Comparison of ENCODE assay signal across 1 cellular context in genomic region chr11:116772443-116773202, GRCh38.
TF ChIP-seq lines count a peak whose summit lies in the region.

Gene BUD13 (minus strand): TSS chr11:116772987. CDS start chr11:116772964, 23 bp downstream.

TF ChIP-seq in HepG2, 621 proteins besides CTCF, POLR2A, EP300 and RAD21 (continued from another document and continues in another):
- TF ChIP-seq CSRNP1 (CRISPR knock-in tag; IDR thresholded peaks at IDR 0.05) = peak; percentile 86
- no peak for TF ChIP-seq PPARG (CRISPR knock-in tag; conservative IDR thresholded peaks at IDR 0.05)
- no peak for TF ChIP-seq SMARCC2 (IDR thresholded peaks at IDR 0.05)
- TF ChIP-seq ELF3 (CRISPR knock-in tag; IDR thresholded peaks at IDR 0.05) = peak; percentile 91
- TF ChIP-seq NFATC3 (CRISPR knock-in tag; IDR thresholded peaks at IDR 0.05) = no peak
- TF ChIP-seq KDM4B (CRISPR knock-in tag; IDR thresholded peaks at IDR 0.05) = peak; percentile 72; the same call in 1 of the 2 replicates
- peak; percentile 98 for TF ChIP-seq ETV5 (CRISPR knock-in tag; IDR thresholded peaks at IDR 0.05; ENCODE audit: borderline replicate concordance)
- peak; percentile 20; the same call in 1 of the 2 replicates for TF ChIP-seq ZNF263 (CRISPR knock-in tag; IDR thresholded peaks at IDR 0.05)
- TF ChIP-seq, protein P1, sequence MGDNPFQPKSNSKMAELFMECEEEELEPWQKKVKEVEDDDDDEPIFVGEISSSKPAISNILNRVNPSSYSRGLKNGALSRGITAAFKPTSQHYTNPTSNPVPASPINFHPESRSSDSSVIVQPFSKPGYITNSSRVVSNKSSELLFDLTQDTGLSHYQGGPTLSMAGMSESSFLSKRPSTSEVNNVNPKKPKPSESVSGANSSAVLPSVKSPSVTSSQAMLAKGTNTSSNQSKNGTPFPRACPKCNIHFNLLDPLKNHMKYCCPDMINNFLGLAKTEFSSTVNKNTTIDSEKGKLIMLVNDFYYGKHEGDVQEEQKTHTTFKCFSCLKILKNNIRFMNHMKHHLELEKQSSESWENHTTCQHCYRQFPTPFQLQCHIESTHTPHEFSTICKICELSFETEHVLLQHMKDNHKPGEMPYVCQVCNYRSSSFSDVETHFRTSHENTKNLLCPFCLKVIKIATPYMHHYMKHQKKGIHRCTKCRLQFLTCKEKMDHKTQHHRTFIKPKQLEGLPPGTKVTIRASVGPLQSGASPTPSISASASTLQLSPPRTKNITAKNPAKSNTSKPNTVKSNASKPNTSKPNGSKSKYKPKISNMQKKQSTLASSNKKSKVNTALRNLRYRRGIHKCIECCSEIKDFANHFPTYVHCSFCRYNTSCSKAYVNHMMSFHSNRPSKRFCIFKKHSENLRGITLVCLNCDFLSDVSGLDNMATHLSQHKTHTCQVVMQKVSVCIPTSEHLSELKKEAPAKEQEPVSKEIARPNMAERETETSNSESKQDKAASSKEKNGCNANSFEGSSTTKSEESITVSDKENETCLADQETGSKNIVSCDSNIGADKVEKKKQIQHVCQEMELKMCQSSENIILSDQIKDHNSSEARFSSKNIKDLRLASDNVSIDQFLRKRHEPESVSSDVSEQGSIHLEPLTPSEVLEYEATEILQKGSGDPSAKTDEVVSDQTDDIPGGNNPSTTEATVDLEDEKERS (CRISPR knock-in tag; IDR thresholded peaks at IDR 0.05) = peak; percentile 50; the same call in 1 of the 2 replicates
- peak; percentile 11; the same call in 1 of the 2 replicates for TF ChIP-seq ZNF460 (CRISPR knock-in tag; IDR thresholded peaks at IDR 0.05; ENCODE audit: borderline replicate concordance)
- TF ChIP-seq ZNF678 (CRISPR knock-in tag; IDR thresholded peaks at IDR 0.05) = 0 out of 2 replicates have a peak, but pooled peaks have one; percentile 92
- TF ChIP-seq HIVEP1 (CRISPR knock-in tag; IDR thresholded peaks at IDR 0.05) = peak; percentile 84
- TF ChIP-seq ZNF224 (CRISPR knock-in tag; IDR thresholded peaks at IDR 0.05) = peak; percentile 88
- TF ChIP-seq, protein P2, sequence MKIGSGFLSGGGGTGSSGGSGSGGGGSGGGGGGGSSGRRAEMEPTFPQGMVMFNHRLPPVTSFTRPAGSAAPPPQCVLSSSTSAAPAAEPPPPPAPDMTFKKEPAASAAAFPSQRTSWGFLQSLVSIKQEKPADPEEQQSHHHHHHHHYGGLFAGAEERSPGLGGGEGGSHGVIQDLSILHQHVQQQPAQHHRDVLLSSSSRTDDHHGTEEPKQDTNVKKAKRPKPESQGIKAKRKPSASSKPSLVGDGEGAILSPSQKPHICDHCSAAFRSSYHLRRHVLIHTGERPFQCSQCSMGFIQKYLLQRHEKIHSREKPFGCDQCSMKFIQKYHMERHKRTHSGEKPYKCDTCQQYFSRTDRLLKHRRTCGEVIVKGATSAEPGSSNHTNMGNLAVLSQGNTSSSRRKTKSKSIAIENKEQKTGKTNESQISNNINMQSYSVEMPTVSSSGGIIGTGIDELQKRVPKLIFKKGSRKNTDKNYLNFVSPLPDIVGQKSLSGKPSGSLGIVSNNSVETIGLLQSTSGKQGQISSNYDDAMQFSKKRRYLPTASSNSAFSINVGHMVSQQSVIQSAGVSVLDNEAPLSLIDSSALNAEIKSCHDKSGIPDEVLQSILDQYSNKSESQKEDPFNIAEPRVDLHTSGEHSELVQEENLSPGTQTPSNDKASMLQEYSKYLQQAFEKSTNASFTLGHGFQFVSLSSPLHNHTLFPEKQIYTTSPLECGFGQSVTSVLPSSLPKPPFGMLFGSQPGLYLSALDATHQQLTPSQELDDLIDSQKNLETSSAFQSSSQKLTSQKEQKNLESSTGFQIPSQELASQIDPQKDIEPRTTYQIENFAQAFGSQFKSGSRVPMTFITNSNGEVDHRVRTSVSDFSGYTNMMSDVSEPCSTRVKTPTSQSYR (CRISPR knock-in tag; IDR thresholded peaks at IDR 0.05; ENCODE audit: borderline replicate concordance) = peak; percentile 68; the same call in 1 of the 2 replicates
- no peak for TF ChIP-seq NFRKB (IDR thresholded peaks at IDR 0.05)
- no peak for TF ChIP-seq CHD2 (IDR thresholded peaks at IDR 0.05; ENCODE audit: low read depth, low read length)
- peak; percentile 88 for TF ChIP-seq DRAP1 (CRISPR knock-in tag; IDR thresholded peaks at IDR 0.05)
- peak; percentile 95 for TF ChIP-seq ZNF343 (CRISPR knock-in tag; IDR thresholded peaks at IDR 0.05)
- TF ChIP-seq JUND (CRISPR knock-in tag; IDR thresholded peaks at IDR 0.05) = 0 out of 2 replicates have a peak, but pooled peaks have one; percentile 8
- peak; percentile 49; the same call in 1 of the 2 replicates for TF ChIP-seq ADNP (CRISPR knock-in tag; IDR thresholded peaks at IDR 0.05)
- TF ChIP-seq, protein P3, sequence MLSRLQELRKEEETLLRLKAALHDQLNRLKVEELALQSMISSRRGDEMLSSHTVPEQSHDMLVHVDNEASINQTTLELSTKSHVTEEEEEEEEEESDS (CRISPR knock-in tag; IDR thresholded peaks at IDR 0.05; ENCODE audit: borderline replicate concordance) = peak; percentile 69; the same call in 1 of the 2 replicates
- TF ChIP-seq, protein P4, sequence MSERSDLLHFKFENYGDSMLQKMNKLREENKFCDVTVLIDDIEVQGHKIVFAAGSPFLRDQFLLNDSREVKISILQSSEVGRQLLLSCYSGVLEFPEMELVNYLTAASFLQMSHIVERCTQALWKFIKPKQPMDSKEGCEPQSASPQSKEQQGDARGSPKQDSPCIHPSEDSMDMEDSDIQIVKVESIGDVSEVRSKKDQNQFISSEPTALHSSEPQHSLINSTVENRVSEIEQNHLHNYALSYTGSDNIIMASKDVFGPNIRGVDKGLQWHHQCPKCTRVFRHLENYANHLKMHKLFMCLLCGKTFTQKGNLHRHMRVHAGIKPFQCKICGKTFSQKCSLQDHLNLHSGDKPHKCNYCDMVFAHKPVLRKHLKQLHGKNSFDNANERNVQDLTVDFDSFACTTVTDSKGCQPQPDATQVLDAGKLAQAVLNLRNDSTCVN (CRISPR knock-in tag; IDR thresholded peaks at IDR 0.05; ENCODE audit: borderline replicate concordance) = peak; percentile 57
- TF ChIP-seq ZNF142 (CRISPR knock-in tag; IDR thresholded peaks at IDR 0.05) = peak; percentile 85
- peak; percentile 38; the same call in 1 of the 2 replicates for TF ChIP-seq ZBTB7A (CRISPR knock-in tag; IDR thresholded peaks at IDR 0.05)
- TF ChIP-seq GMEB2 (CRISPR knock-in tag; IDR thresholded peaks at IDR 0.05; ENCODE audit: low read depth) = 0 out of 2 replicates have a peak, but pooled peaks have one; percentile 41
- no peak for TF ChIP-seq NR3C1 (CRISPR knock-in tag; IDR thresholded peaks at IDR 0.05)
- TF ChIP-seq RCOR2 (CRISPR knock-in tag; IDR thresholded peaks at IDR 0.05) = 0 out of 2 replicates have a peak, but pooled peaks have one; percentile 31
- peak; percentile 46 for TF ChIP-seq FOSL2 (CRISPR knock-in tag; IDR thresholded peaks at IDR 0.05)
- peak; percentile 71 for TF ChIP-seq TAF15 (IDR thresholded peaks at IDR 0.05; ENCODE audit: low read depth, low read length, poor library complexity, severe bottlenecking)
- no peak for TF ChIP-seq MEF2D (CRISPR knock-in tag; IDR thresholded peaks at IDR 0.05)
- TF ChIP-seq, protein P5, sequence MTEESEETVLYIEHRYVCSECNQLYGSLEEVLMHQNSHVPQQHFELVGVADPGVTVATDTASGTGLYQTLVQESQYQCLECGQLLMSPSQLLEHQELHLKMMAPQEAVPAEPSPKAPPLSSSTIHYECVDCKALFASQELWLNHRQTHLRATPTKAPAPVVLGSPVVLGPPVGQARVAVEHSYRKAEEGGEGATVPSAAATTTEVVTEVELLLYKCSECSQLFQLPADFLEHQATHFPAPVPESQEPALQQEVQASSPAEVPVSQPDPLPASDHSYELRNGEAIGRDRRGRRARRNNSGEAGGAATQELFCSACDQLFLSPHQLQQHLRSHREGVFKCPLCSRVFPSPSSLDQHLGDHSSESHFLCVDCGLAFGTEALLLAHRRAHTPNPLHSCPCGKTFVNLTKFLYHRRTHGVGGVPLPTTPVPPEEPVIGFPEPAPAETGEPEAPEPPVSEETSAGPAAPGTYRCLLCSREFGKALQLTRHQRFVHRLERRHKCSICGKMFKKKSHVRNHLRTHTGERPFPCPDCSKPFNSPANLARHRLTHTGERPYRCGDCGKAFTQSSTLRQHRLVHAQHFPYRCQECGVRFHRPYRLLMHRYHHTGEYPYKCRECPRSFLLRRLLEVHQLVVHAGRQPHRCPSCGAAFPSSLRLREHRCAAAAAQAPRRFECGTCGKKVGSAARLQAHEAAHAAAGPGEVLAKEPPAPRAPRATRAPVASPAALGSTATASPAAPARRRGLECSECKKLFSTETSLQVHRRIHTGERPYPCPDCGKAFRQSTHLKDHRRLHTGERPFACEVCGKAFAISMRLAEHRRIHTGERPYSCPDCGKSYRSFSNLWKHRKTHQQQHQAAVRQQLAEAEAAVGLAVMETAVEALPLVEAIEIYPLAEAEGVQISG (CRISPR knock-in tag; IDR thresholded peaks at IDR 0.05) = peak; percentile 94
- 0 out of 2 replicates have a peak, but pooled peaks have one; percentile 52 for TF ChIP-seq TOE1 (CRISPR knock-in tag; IDR thresholded peaks at IDR 0.05)
- TF ChIP-seq, protein P6, sequence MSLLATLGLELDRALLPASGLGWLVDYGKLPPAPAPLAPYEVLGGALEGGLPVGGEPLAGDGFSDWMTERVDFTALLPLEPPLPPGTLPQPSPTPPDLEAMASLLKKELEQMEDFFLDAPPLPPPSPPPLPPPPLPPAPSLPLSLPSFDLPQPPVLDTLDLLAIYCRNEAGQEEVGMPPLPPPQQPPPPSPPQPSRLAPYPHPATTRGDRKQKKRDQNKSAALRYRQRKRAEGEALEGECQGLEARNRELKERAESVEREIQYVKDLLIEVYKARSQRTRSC (CRISPR knock-in tag; IDR thresholded peaks at IDR 0.05; ENCODE audit: low read depth) = no peak
- TF ChIP-seq MEIS1 (CRISPR knock-in tag; IDR thresholded peaks at IDR 0.05; ENCODE audit: borderline replicate concordance) = peak; percentile 68; the same call in 1 of the 2 replicates
- no peak; the same call in 1 of the 2 replicates for TF ChIP-seq ZNF790 (CRISPR knock-in tag; IDR thresholded peaks at IDR 0.05; ENCODE audit: borderline replicate concordance)
- TF ChIP-seq ZNF761 (CRISPR knock-in tag; conservative IDR thresholded peaks at IDR 0.05) = peak; percentile 91
- TF ChIP-seq HOXA5 (CRISPR knock-in tag; IDR thresholded peaks at IDR 0.05) = peak; percentile 92
